ENCODE assay signal across 1 cellular context in genomic region chr6:34554593-34555322, GRCh38.
TF ChIP-seq lines count a peak whose summit lies in the region.

No MANE protein-coding gene starts in this region.

TF ChIP-seq in H1, 55 proteins besides CTCF, POLR2A, EP300 and RAD21:
- TF ChIP-seq RBBP5 (IDR thresholded peaks at IDR 0.05; ENCODE audit: borderline replicate concordance, low read depth, low read length) (no peak), CHD2 (IDR thresholded peaks at IDR 0.05; ENCODE audit: low read length) (no peak), ZNF274 (IDR thresholded peaks at IDR 0.05; ENCODE audit: borderline replicate concordance, extremely low read depth, low read length) (no peak), SIX5 (IDR thresholded peaks at IDR 0.05; ENCODE audit: low read depth, low read length) (no peak), BRCA1 (IDR thresholded peaks at IDR 0.05; ENCODE audit: low read depth, low read length) (no peak), SP1 (IDR thresholded peaks at IDR 0.05; ENCODE audit: low read depth, low read length) (no peak), PHF8 (conservative IDR thresholded peaks at IDR 0.05; ENCODE audit: low read depth, low read length) (no peak), KDM4A (IDR thresholded peaks at IDR 0.05; ENCODE audit: low read depth, low read length, severe bottlenecking) (no peak), YY1 (IDR thresholded peaks at IDR 0.05; ENCODE audit: low read depth, low read length) (no peak), GABPA (IDR thresholded peaks at IDR 0.05; ENCODE audit: borderline replicate concordance, insufficient read depth, low read length) (no peak), BCL11A (IDR thresholded peaks at IDR 0.05; ENCODE audit: low read depth in 2 of 2, low read length in 2 of 2) (no peak), KDM5A (IDR thresholded peaks at IDR 0.05; ENCODE audit: low read length) (no peak), TAF1 (IDR thresholded peaks at IDR 0.05; ENCODE audit: low read depth, low read length) (no peak), CBX5 (IDR thresholded peaks at IDR 0.05; ENCODE audit: low read depth, low read length) (no peak), SAP30 (IDR thresholded peaks at IDR 0.05; ENCODE audit: insufficient read depth, insufficient replicate concordance, low read length) (no peak), POLR2AphosphoS5 (IDR thresholded peaks at IDR 0.05; ENCODE audit: low read depth, low read length) (no peak)
- TF ChIP-seq, protein P1, sequence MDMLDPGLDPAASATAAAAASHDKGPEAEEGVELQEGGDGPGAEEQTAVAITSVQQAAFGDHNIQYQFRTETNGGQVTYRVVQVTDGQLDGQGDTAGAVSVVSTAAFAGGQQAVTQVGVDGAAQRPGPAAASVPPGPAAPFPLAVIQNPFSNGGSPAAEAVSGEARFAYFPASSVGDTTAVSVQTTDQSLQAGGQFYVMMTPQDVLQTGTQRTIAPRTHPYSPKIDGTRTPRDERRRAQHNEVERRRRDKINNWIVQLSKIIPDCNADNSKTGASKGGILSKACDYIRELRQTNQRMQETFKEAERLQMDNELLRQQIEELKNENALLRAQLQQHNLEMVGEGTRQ (IDR thresholded peaks at IDR 0.05; ENCODE audit: low read length), result no peak
- TF ChIP-seq, protein P2, sequence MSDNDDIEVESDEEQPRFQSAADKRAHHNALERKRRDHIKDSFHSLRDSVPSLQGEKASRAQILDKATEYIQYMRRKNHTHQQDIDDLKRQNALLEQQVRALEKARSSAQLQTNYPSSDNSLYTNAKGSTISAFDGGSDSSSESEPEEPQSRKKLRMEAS (IDR thresholded peaks at IDR 0.05), result no peak
